In genomic region chr17:54007855-54008254, GRCh38 we compare ENCODE assay signal across 22 cellular contexts.
"Had no signal": no experiment of that assay in that cellular context is flagged by ENCODE, and none has a peak within 500 bp of the region (broad histone marks: within the 10 kb centered on the region; RNA-seq: fewer than 3 reads in every experiment).

No MANE protein-coding gene starts in this region.

- ATAC-seq: activated CD4-positive, alpha-beta T cell treated with anti-CD3 and anti-CD28 coated beads for 36 hours; activated CD8-positive, alpha-beta memory T cell treated with anti-CD3 and anti-CD28 coated beads, Interleukin-2, amount 10 ng/mL, durations not matched to agents 7 days and 5 days; activated CD8-positive, alpha-beta T cell treated with anti-CD3 and anti-CD28 coated beads, Interleukin-2, amount 10 ng/mL, durations not matched to agents 7 days and 5 days; activated naive CD4-positive, alpha-beta T cell treated with anti-CD3 and anti-CD28 coated beads, Interleukin-2, amount 50 U/mL, for 72 hours; left ventricle myocardium superior; stimulated activated effector memory CD8-positive, alpha-beta T cell treated with anti-CD3 and anti-CD28 coated beads, Interleukin-12 subunit alpha, Interleukin-12 subunit beta, amount 100 ng/mL, for 72 hours had no signal

- H3K9me3 ChIP-seq: breast epithelium, neutrophil, ovary, prostate gland, sigmoid colon, thoracic aorta had no signal

- H3K27me3 ChIP-seq: breast epithelium, neutrophil, ovary, sigmoid colon had no signal

- H3K36me3 ChIP-seq: breast epithelium, neutrophil, ovary, prostate gland, sigmoid colon, thoracic aorta had no signal

- H3K4me1 ChIP-seq: breast epithelium, prostate gland, sigmoid colon had no signal

- H3K4me3 ChIP-seq: breast epithelium, ovary, prostate gland, sigmoid colon, thoracic aorta had no signal

- FAIRE-seq: frontal cortex, islet of Langerhans, small intestine, urothelium cell line had no signal

- H3K27ac ChIP-seq: breast epithelium, neutrophil, ovary, prostate gland, sigmoid colon, thoracic aorta had no signal

- DNase-seq: activated CD4-positive, alpha-beta T cell treated with anti-CD3 and anti-CD28 coated beads for 36 hours; activated CD4-positive, CD25-positive, alpha-beta regulatory T cell; activated CD8-positive, alpha-beta memory T cell treated with anti-CD3 and anti-CD28 coated beads, Interleukin-2, amount 10 ng/mL, durations not matched to agents 7 days and 5 days; activated CD8-positive, alpha-beta T cell treated with anti-CD3 and anti-CD28 coated beads, Interleukin-2, amount 10 ng/mL, durations not matched to agents 7 days and 5 days; activated naive CD4-positive, alpha-beta T cell; activated T-cell treated with anti-CD3 and anti-CD28 coated beads, Interleukin-2, amount 50 U/mL, for 48 hours; central memory CD4-positive, alpha-beta T cell; left ventricle myocardium superior; ovary; sigmoid colon; small intestine; stimulated activated CD4-positive, alpha-beta T cell treated with anti-CD3 and anti-CD28 coated beads, Interleukin-4, amount 100 ng/mL, for 24 hours; trophoblast cell had no signal
